Comparison of ENCODE assay signal across 8 cellular contexts in the genomic region with DNA sequence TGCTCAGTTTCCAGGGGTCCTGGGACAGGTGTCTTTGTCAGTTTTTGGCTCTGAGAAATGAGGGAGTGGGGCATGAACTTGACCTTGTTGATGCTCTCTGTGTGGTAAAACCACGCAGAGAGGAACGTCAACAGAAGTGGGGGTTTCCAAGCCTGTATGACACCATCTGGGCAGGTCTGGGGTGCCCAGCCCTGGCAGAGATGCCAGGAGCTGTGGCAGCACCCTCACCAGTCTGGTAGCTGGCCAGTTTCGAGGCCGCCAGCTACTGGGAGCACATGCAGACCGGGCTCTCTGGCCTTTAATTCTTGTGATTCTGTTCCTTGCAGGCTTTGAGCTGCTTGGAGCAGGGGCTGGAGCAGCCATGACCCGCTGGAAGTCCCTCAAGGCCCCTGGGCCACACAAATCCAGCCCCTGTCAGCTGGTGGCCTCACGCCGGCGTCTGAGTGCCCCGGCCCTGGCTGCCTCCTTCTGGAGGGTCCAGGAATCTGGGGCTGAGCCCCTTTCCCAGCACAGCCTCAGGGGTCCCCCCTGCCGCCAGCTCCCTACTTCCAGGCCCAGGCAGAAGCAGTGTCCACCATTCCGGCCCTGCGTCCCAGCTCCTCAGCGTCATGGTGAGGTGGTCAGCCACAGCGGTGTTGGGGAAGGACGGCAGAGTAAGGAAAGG. TPM values are rescaled to one million over a fixed set of nuclear protein-coding genes. Genes with fewer than 3 reads are reported as not detected.
"Had no signal": no experiment of that assay in that cellular context is flagged by ENCODE, and none has a peak within 500 bp of the region (broad histone marks: within the 10 kb centered on the region; RNA-seq: fewer than 3 reads in every experiment).

No MANE protein-coding gene starts in this region.

RNA-seq across cellular contexts. Expression of a gene that starts 7.4 kb away (rescaled TPM):
- total RNA-seq: LHCN-M2, NCI-H460, OCI-LY7, Peyer's patch, RPMI7951, SK-MEL-5 had no signal
- polyA plus RNA-seq: IgD-negative memory B cell, SK-N-SH had no signal
